ENCODE assay signal across 1 cellular context in genomic region chr9:137618105-137619067, GRCh38.
TF ChIP-seq lines count a peak whose summit lies in the region.

EHMT1 (plus strand) TSS chr9:137619005; CDS start chr9:137619029, 24 bp downstream.

TF ChIP-seq in HepG2, 621 proteins besides CTCF, POLR2A, EP300 and RAD21 (continued from another document):
- TF ChIP-seq ZBTB2 (CRISPR knock-in tag; IDR thresholded peaks at IDR 0.05; ENCODE audit: low read depth) (no peak; the same call in none of the 2 replicates), TGIF2 (CRISPR knock-in tag; IDR thresholded peaks at IDR 0.05) (peak; percentile 29; the same call in 1 of the 2 replicates), TMF1 (CRISPR knock-in tag; IDR thresholded peaks at IDR 0.05; ENCODE audit: low read depth) (peak; percentile 79; the same call in 1 of the 2 replicates), ZFX (CRISPR knock-in tag; IDR thresholded peaks at IDR 0.05; ENCODE audit: low read depth) (peak; percentile 94), GATAD1 (CRISPR knock-in tag; IDR thresholded peaks at IDR 0.05) (peak; percentile 87), AGO2 (optimal IDR thresholded peaks at IDR 0.05; ENCODE audit: low read depth, low read length) (peak; percentile 98), RFX1 (IDR thresholded peaks at IDR 0.05) (no peak), ZSCAN22 (CRISPR knock-in tag; IDR thresholded peaks at IDR 0.05) (no peak), ONECUT2 (CRISPR knock-in tag; IDR thresholded peaks at IDR 0.05) (no peak), SPEN (CRISPR knock-in tag; IDR thresholded peaks at IDR 0.05; ENCODE audit: low read depth) (peak; percentile 43; the same call in 1 of the 2 replicates), ZNF350 (CRISPR knock-in tag; IDR thresholded peaks at IDR 0.05; ENCODE audit: borderline replicate concordance, low read depth) (peak; percentile 77), ZNF766 (CRISPR knock-in tag; IDR thresholded peaks at IDR 0.05; ENCODE audit: borderline replicate concordance) (no peak), ZBTB3 (CRISPR knock-in tag; IDR thresholded peaks at IDR 0.05; ENCODE audit: borderline replicate concordance, low read depth) (no peak), ZSCAN30 (CRISPR knock-in tag; IDR thresholded peaks at IDR 0.05) (no peak), ZNF430 (CRISPR knock-in tag; IDR thresholded peaks at IDR 0.05) (no peak), CEBPG (CRISPR knock-in tag; IDR thresholded peaks at IDR 0.05) (no peak), ZBTB43 (CRISPR knock-in tag; conservative IDR thresholded peaks at IDR 0.05) (no peak), PCBP1 (IDR thresholded peaks at IDR 0.05; ENCODE audit: borderline replicate concordance, low read depth, low read length) (no peak), ZSCAN20 (CRISPR knock-in tag; IDR thresholded peaks at IDR 0.05; ENCODE audit: borderline replicate concordance) (peak; percentile 71; the same call in 1 of the 2 replicates), TOPORS (CRISPR knock-in tag; IDR thresholded peaks at IDR 0.05) (0 out of 2 replicates have a peak, but pooled peaks have one; percentile 59), FOXK1 (CRISPR knock-in tag; IDR thresholded peaks at IDR 0.05; ENCODE audit: borderline replicate concordance, low read depth) (no peak), SCMH1 (CRISPR knock-in tag; IDR thresholded peaks at IDR 0.05; ENCODE audit: borderline replicate concordance) (no peak)
- TF ChIP-seq, protein P1, sequence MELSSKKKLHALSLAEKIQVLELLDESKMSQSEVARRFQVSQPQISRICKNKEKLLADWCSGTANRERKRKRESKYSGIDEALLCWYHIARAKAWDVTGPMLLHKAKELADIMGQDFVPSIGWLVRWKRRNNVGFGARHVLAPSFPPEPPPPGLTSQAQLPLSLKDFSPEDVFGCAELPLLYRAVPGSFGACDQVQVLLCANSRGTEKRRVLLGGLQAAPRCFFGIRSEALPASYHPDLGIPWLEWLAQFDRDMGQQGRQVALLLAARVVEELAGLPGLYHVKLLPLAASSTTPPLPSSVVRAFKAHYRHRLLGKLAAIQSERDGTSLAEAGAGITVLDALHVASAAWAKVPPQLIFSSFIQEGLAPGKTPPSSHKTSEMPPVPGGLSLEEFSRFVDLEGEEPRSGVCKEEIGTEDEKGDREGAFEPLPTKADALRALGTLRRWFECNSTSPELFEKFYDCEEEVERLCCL (CRISPR knock-in tag; IDR thresholded peaks at IDR 0.05; ENCODE audit: borderline replicate concordance) = no peak
- TF ChIP-seq, protein P2, sequence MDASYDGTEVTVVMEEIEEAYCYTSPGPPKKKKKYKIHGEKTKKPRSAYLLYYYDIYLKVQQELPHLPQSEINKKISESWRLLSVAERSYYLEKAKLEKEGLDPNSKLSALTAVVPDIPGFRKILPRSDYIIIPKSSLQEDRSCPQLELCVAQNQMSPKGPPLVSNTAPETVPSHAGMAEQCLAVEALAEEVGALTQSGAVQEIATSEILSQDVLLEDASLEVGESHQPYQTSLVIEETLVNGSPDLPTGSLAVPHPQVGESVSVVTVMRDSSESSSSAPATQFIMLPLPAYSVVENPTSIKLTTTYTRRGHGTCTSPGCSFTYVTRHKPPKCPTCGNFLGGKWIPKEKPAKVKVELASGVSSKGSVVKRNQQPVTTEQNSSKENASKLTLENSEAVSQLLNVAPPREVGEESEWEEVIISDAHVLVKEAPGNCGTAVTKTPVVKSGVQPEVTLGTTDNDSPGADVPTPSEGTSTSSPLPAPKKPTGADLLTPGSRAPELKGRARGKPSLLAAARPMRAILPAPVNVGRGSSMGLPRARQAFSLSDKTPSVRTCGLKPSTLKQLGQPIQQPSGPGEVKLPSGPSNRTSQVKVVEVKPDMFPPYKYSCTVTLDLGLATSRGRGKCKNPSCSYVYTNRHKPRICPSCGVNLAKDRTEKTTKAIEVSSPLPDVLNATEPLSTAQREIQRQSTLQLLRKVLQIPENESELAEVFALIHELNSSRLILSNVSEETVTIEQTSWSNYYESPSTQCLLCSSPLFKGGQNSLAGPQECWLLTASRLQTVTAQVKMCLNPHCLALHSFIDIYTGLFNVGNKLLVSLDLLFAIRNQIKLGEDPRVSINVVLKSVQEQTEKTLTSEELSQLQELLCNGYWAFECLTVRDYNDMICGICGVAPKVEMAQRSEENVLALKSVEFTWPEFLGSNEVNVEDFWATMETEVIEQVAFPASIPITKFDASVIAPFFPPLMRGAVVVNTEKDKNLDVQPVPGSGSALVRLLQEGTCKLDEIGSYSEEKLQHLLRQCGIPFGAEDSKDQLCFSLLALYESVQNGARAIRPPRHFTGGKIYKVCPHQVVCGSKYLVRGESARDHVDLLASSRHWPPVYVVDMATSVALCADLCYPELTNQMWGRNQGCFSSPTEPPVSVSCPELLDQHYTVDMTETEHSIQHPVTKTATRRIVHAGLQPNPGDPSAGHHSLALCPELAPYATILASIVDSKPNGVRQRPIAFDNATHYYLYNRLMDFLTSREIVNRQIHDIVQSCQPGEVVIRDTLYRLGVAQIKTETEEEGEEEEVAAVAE (CRISPR knock-in tag; IDR thresholded peaks at IDR 0.05; ENCODE audit: borderline replicate concordance) = no peak
- TF ChIP-seq, protein P3, sequence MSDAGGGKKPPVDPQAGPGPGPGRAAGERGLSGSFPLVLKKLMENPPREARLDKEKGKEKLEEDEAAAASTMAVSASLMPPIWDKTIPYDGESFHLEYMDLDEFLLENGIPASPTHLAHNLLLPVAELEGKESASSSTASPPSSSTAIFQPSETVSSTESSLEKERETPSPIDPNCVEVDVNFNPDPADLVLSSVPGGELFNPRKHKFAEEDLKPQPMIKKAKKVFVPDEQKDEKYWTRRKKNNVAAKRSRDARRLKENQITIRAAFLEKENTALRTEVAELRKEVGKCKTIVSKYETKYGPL (CRISPR knock-in tag; IDR thresholded peaks at IDR 0.05) = peak; percentile 68; the same call in 1 of the 2 replicates
- TF ChIP-seq, protein P4, sequence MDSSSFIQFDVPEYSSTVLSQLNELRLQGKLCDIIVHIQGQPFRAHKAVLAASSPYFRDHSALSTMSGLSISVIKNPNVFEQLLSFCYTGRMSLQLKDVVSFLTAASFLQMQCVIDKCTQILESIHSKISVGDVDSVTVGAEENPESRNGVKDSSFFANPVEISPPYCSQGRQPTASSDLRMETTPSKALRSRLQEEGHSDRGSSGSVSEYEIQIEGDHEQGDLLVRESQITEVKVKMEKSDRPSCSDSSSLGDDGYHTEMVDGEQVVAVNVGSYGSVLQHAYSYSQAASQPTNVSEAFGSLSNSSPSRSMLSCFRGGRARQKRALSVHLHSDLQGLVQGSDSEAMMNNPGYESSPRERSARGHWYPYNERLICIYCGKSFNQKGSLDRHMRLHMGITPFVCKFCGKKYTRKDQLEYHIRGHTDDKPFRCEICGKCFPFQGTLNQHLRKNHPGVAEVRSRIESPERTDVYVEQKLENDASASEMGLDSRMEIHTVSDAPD (CRISPR knock-in tag; IDR thresholded peaks at IDR 0.05) = no peak
- TF ChIP-seq, protein P5, sequence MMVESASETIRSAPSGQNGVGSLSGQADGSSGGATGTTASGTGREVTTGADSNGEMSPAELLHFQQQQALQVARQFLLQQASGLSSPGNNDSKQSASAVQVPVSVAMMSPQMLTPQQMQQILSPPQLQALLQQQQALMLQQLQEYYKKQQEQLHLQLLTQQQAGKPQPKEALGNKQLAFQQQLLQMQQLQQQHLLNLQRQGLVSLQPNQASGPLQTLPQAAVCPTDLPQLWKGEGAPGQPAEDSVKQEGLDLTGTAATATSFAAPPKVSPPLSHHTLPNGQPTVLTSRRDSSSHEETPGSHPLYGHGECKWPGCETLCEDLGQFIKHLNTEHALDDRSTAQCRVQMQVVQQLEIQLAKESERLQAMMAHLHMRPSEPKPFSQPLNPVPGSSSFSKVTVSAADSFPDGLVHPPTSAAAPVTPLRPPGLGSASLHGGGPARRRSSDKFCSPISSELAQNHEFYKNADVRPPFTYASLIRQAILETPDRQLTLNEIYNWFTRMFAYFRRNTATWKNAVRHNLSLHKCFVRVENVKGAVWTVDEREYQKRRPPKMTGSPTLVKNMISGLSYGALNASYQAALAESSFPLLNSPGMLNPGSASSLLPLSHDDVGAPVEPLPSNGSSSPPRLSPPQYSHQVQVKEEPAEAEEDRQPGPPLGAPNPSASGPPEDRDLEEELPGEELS (CRISPR knock-in tag; IDR thresholded peaks at IDR 0.05) = no peak
TF ChIP-seq in HepG2: peak in this region for 188.
